Comparison of ENCODE assay signal across 1 cellular context in genomic region chr10:96442017-96442643, GRCh38.
TF ChIP-seq lines count a peak whose summit lies in the region.

No MANE protein-coding gene starts in this region.

TF ChIP-seq in SK-N-SH treated with all-trans-retinoic acid at 6 μM for 48 hours, 23 proteins besides CTCF, POLR2A, EP300 and RAD21 (continued from another document):
- TF ChIP-seq ZFP3 (CRISPR knock-in tag; IDR thresholded peaks at IDR 0.05) (no peak), ARNTL (CRISPR knock-in tag; IDR thresholded peaks at IDR 0.05; ENCODE audit: borderline replicate concordance, low read depth) (no peak), ZC3H10 (CRISPR knock-in tag; IDR thresholded peaks at IDR 0.05) (no peak), ESRRG (CRISPR knock-in tag; IDR thresholded peaks at IDR 0.05) (no peak), GLIS3 (CRISPR knock-in tag; IDR thresholded peaks at IDR 0.05) (no peak), TSHZ2 (CRISPR knock-in tag; IDR thresholded peaks at IDR 0.05) (no peak), POU6F1 (CRISPR knock-in tag; IDR thresholded peaks at IDR 0.05; ENCODE audit: borderline replicate concordance, low read depth) (no peak)
